15 cellular contexts compared by ENCODE assay signal in the genomic region with DNA sequence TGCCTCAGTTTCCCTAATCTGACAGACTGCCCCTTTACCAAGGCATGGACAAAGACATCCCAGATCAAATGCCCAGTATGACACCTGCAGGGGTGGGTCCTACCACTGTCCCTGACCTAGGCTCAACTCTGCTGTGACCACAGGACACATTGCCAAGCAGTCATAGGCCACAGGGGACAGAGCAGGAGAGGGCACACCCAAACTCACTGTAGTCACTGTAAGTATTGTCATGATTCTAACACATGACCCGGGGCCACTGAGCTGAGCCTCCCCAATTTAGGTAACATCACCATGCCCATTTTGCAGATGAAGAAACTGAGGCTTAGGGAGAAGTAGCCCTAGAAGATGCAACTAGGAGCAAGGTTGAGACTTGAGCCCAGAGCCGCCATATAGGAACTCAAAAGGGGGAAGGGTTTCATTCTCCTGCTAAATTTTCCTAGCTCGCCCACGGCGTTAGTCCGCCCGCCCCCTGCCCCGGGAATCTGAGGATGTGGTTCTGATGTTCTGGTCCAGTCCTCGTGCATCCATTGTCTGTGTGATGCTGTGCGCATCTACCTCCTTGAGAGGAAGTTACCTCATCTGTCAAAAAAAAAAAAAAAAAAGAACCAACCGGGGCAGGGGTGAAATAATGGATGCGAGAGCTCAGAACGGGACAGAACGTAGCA. TPM values are rescaled to one million over a fixed set of nuclear protein-coding genes. Genes with fewer than 3 reads are reported as not detected.
"Had no signal": no experiment of that assay in that cellular context is flagged by ENCODE, and none has a peak within 500 bp of the region (broad histone marks: within the 10 kb centered on the region; RNA-seq: fewer than 3 reads in every experiment).

No MANE protein-coding gene starts in this region.

- H3K4me2 ChIP-seq: smooth muscle cell had no signal

- H3K9me3 Mint-ChIP-seq: activated CD4-positive, alpha-beta memory T cell treated with anti-CD3 and anti-CD28 coated beads, Interleukin-2, amount 10 ng/mL, durations not matched to agents 7 days and 5 days; activated naive CD8-positive, alpha-beta T cell treated with anti-CD3 and anti-CD28 coated beads, Interleukin-2, amount 50 U/mL, for 24 hours; neural crest cell; stimulated activated memory B cell treated with anti-CD40 and anti-IgM and Interleukin-4, amounts not matched to agents 10 μg/mL and 1 μg/mL and 100 μg/mL, for 72 hours had no signal

- H3K36me3 ChIP-seq: esophagus squamous epithelium, pancreas, upper lobe of left lung had no signal

- H3K4me3 ChIP-seq: esophagus squamous epithelium, left lung, pancreas, smooth muscle cell, upper lobe of left lung had no signal

- H3K27me3 ChIP-seq: esophagus squamous epithelium, foreskin keratinocyte, left lung, pancreas, upper lobe of left lung had no signal

- H3K4me3 Mint-ChIP-seq: activated CD4-positive, alpha-beta memory T cell treated with anti-CD3 and anti-CD28 coated beads, Interleukin-2, amount 10 ng/mL, durations not matched to agents 7 days and 5 days; activated CD4-positive, alpha-beta T cell treated with anti-CD3 and anti-CD28 coated beads for 36 hours; activated naive CD8-positive, alpha-beta T cell treated with anti-CD3 and anti-CD28 coated beads, Interleukin-2, amount 50 U/mL, for 24 hours; neural crest cell; stimulated activated memory B cell treated with anti-CD40 and anti-IgM and Interleukin-4, amounts not matched to agents 10 μg/mL and 1 μg/mL and 100 μg/mL, for 72 hours had no signal

- DNase-seq: activated CD4-positive, alpha-beta memory T cell treated with anti-CD3 and anti-CD28 coated beads, Interleukin-2, amount 10 ng/mL, durations not matched to agents 7 days and 5 days; activated CD4-positive, alpha-beta T cell treated with anti-CD3 and anti-CD28 coated beads for 36 hours; activated naive CD8-positive, alpha-beta T cell treated with anti-CD3 and anti-CD28 coated beads, Interleukin-2, amount 50 U/mL, for 24 hours; esophagus squamous epithelium; foreskin keratinocyte; mesendoderm; T-helper 9 cell had no signal

- H3K27ac ChIP-seq: esophagus squamous epithelium, foreskin keratinocyte, left lung, pancreas, upper lobe of left lung had no signal

- H3K9me3 ChIP-seq: esophagus squamous epithelium, left lung, pancreas, upper lobe of left lung had no signal

- H3K4me1 ChIP-seq: foreskin keratinocyte, pancreas had no signal

- H3K27ac Mint-ChIP-seq: activated CD4-positive, alpha-beta memory T cell treated with anti-CD3 and anti-CD28 coated beads, Interleukin-2, amount 10 ng/mL, durations not matched to agents 7 days and 5 days; activated CD4-positive, alpha-beta T cell treated with anti-CD3 and anti-CD28 coated beads for 36 hours; activated naive CD8-positive, alpha-beta T cell treated with anti-CD3 and anti-CD28 coated beads, Interleukin-2, amount 50 U/mL, for 24 hours; stimulated activated memory B cell treated with anti-CD40 and anti-IgM and Interleukin-4, amounts not matched to agents 10 μg/mL and 1 μg/mL and 100 μg/mL, for 72 hours had no signal

- ATAC-seq: activated CD4-positive, alpha-beta T cell treated with anti-CD3 and anti-CD28 coated beads for 36 hours; activated naive CD8-positive, alpha-beta T cell treated with anti-CD3 and anti-CD28 coated beads, Interleukin-2, amount 50 U/mL, for 24 hours; foreskin keratinocyte; left lung; pancreas; stimulated activated memory B cell treated with anti-CD40 and anti-IgM and Interleukin-4, amounts not matched to agents 10 μg/mL and 1 μg/mL and 100 μg/mL, for 72 hours had no signal

- H3K27me3 Mint-ChIP-seq: activated CD4-positive, alpha-beta memory T cell treated with anti-CD3 and anti-CD28 coated beads, Interleukin-2, amount 10 ng/mL, durations not matched to agents 7 days and 5 days; activated CD4-positive, alpha-beta T cell treated with anti-CD3 and anti-CD28 coated beads for 36 hours; activated naive CD8-positive, alpha-beta T cell treated with anti-CD3 and anti-CD28 coated beads, Interleukin-2, amount 50 U/mL, for 24 hours; stimulated activated memory B cell treated with anti-CD40 and anti-IgM and Interleukin-4, amounts not matched to agents 10 μg/mL and 1 μg/mL and 100 μg/mL, for 72 hours had no signal

- H3K4me1 Mint-ChIP-seq: activated CD4-positive, alpha-beta memory T cell treated with anti-CD3 and anti-CD28 coated beads, Interleukin-2, amount 10 ng/mL, durations not matched to agents 7 days and 5 days; activated CD4-positive, alpha-beta T cell treated with anti-CD3 and anti-CD28 coated beads for 36 hours had no signal

- H3K36me3 Mint-ChIP-seq: stimulated activated memory B cell treated with anti-CD40 and anti-IgM and Interleukin-4, amounts not matched to agents 10 μg/mL and 1 μg/mL and 100 μg/mL, for 72 hours had no signal

RNA-seq across cellular contexts. Expression of gene ZBP1, which starts 44.8 kb away (rescaled TPM):
- total RNA-seq: astrocyte, foreskin keratinocyte, neural crest cell, renal cortical epithelial cell, smooth muscle cell had no signal
- polyA plus RNA-seq: smooth muscle cell had no signal
